13 cellular contexts compared by ENCODE assay signal in the genomic region with DNA sequence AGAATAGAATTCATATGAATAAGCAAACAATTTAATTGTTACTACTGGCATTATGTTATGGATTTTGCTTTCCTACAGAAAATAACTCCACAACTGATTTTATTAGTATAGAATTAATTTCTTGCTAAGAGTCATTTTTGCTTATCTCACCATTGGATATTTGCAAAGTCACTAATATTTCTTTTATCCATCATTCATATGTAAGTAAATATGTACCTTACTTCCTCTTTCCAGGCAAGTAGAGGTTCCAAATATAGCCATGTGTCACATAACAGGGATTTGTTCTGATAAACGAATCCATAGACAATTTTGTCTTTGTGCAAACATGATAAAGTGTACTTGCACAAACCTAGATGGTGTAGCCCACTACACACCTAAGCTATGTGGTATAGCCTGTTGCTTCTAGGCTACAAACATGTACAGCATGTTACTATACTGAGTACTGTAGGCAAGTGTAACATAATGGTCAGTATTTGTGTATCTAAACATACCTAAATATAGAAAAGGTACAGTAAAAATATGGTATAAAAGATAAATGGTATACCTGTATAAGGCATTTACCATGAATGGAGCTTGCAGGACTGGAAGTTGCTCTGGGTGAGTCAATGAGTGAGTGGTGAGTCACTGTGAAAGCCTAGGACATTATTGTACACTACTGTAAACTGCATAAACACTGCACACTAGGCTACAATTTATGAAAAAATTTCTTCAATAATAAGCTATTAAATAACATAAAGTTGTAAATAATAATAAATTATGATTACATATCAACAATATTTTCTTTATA. TPM values are rescaled to one million over a fixed set of nuclear protein-coding genes. Genes with fewer than 3 reads are reported as not detected.
DNase-seq lines count a peak whose midpoint lies in the region; ATAC-seq and TF ChIP-seq lines count a peak whose summit lies in the region.
"Had no signal": no experiment of that assay in that cellular context is flagged by ENCODE, and none has a peak within 500 bp of the region (broad histone marks: within the 10 kb centered on the region; RNA-seq: fewer than 3 reads in every experiment).

No MANE protein-coding gene starts in this region.

- H3K9me3 Mint-ChIP-seq in MCF 10A (ENCODE audit: unreplicated experiment): no peaks in the 10 kb centered on the region
- no peaks in the 10 kb centered on the region for H3K9me3 Mint-ChIP-seq in stimulated activated effector memory CD8-positive, alpha-beta T cell treated with anti-CD3 and anti-CD28 coated beads, Interleukin-12 subunit alpha, Interleukin-12 subunit beta, amount 100 ng/mL, for 72 hours
- H3K9me3 Mint-ChIP-seq: natural killer cell treated with Interleukin-12 subunit alpha and Interleukin-12 subunit beta and Interleukin-15 and Interleukin-18, amount 100 ng/mL, for 72 hours had no signal

- no peak overlapping the region for H3K4me3 Mint-ChIP-seq in MCF 10A (ENCODE audit: unreplicated experiment)
- H3K4me3 Mint-ChIP-seq in stimulated activated effector memory CD8-positive, alpha-beta T cell treated with anti-CD3 and anti-CD28 coated beads, Interleukin-12 subunit alpha, Interleukin-12 subunit beta, amount 100 ng/mL, for 72 hours: no peak overlapping the region
- H3K4me3 Mint-ChIP-seq: natural killer cell treated with Interleukin-12 subunit alpha and Interleukin-12 subunit beta and Interleukin-15 and Interleukin-18, amount 100 ng/mL, for 72 hours had no signal

- no peak overlapping the region for H2AFZ ChIP-seq in fibroblast of lung (ENCODE audit: low read length)

- peak overlapping the region; percentile 95 for H3K27ac Mint-ChIP-seq in MCF 10A (ENCODE audit: low read depth, unreplicated experiment)
- H3K27ac Mint-ChIP-seq in stimulated activated effector memory CD8-positive, alpha-beta T cell treated with anti-CD3 and anti-CD28 coated beads, Interleukin-12 subunit alpha, Interleukin-12 subunit beta, amount 100 ng/mL, for 72 hours: no peak overlapping the region
- H3K27ac Mint-ChIP-seq: natural killer cell treated with Interleukin-12 subunit alpha and Interleukin-12 subunit beta and Interleukin-15 and Interleukin-18, amount 100 ng/mL, for 72 hours had no signal

- H3K36me3 Mint-ChIP-seq in MCF 10A (ENCODE audit: insufficient read depth, unreplicated experiment): no peaks in the 10 kb centered on the region
- no peaks in the 10 kb centered on the region for H3K36me3 Mint-ChIP-seq in stimulated activated effector memory CD8-positive, alpha-beta T cell treated with anti-CD3 and anti-CD28 coated beads, Interleukin-12 subunit alpha, Interleukin-12 subunit beta, amount 100 ng/mL, for 72 hours
- H3K36me3 Mint-ChIP-seq: natural killer cell treated with Interleukin-12 subunit alpha and Interleukin-12 subunit beta and Interleukin-15 and Interleukin-18, amount 100 ng/mL, for 72 hours had no signal

- no TSS peak for BruUV-seq in MCF 10A (replicated peaks; lab: Mats Ljungman, UMichigan)

- no peak for TF ChIP-seq POLR2A in breast epithelium (IDR thresholded peaks at IDR 0.05)

- H3K4me2 ChIP-seq in fibroblast of lung (ENCODE audit: extremely low read depth, insufficient read depth, low read length): no peak overlapping the region

- H3K36me3 ChIP-seq in breast epithelium (no peaks in the 10 kb centered on the region), fibroblast of lung (ENCODE audit: control insufficient read depth, insufficient read depth, low read length) (no peaks in the 10 kb centered on the region)

- no peaks in the 10 kb centered on the region for H3K79me2 ChIP-seq in fibroblast of lung (ENCODE audit: control insufficient read depth, insufficient read depth, low read length)

- peak; percentile 65 for ATAC-seq in stimulated activated effector memory CD8-positive, alpha-beta T cell treated with anti-CD3 and anti-CD28 coated beads, Interleukin-12 subunit alpha, Interleukin-12 subunit beta, amount 100 ng/mL, for 72 hours
- ATAC-seq in GM19452 (IDR thresholded peaks at IDR 0.05; ENCODE audit: unreplicated experiment) (no peak), GM21447 (IDR thresholded peaks at IDR 0.05; ENCODE audit: unreplicated experiment) (no peak)
- ATAC-seq: natural killer cell treated with Interleukin-12 subunit alpha and Interleukin-12 subunit beta and Interleukin-15 and Interleukin-18, amount 100 ng/mL, for 72 hours had no signal

- H3K4me3 ChIP-seq in breast epithelium (no peak overlapping the region), fibroblast of lung (replicated peaks in 1 of 4; ENCODE audit: control extremely low read depth in 1 of 4, insufficient read depth in 1 of 4, low read depth in 3 of 4, low read length in 4 of 4) (no peak overlapping the region)

- POLR2A ChIA-PET in MCF 10A (lab: Yijun Ruan, JAX): interaction anchor here (0.6 to 14.7 kb wide), 17 partner anchors 13 to 1036 kb away, joined by 3 to 186 read pairs (median 4); a partner anchor contains a TSS

- CTCF ChIA-PET in MCF 10A (lab: Yijun Ruan, JAX): interaction anchor here (0.6 to 2.6 kb wide), 9 partner anchors 8 to 1138 kb away, joined by 3 to 12 read pairs (median 4); a partner anchor contains a TSS

- H3K9ac ChIP-seq in fibroblast of lung (ENCODE audit: insufficient read depth, low read length): no peak overlapping the region

- H3K4me1 Mint-ChIP-seq in MCF 10A (ENCODE audit: insufficient read depth, unreplicated experiment): peaks cover 28% of the 10 kb centered on the region
- H3K4me1 Mint-ChIP-seq in stimulated activated effector memory CD8-positive, alpha-beta T cell treated with anti-CD3 and anti-CD28 coated beads, Interleukin-12 subunit alpha, Interleukin-12 subunit beta, amount 100 ng/mL, for 72 hours: no peaks in the 10 kb centered on the region

- H4K20me1 ChIP-seq in fibroblast of lung (ENCODE audit: control insufficient read depth, extremely low read depth, insufficient read depth, low read length): no peaks in the 10 kb centered on the region

- no peaks in the 10 kb centered on the region for H3K27me3 ChIP-seq in breast epithelium
- H3K27me3 ChIP-seq in fibroblast of lung (ENCODE audit: control insufficient read depth, insufficient read depth, low read length): no peaks in the 10 kb centered on the region

- no peaks in the 10 kb centered on the region for H3K27me3 Mint-ChIP-seq in MCF 10A (ENCODE audit: insufficient read depth, unreplicated experiment)
- H3K27me3 Mint-ChIP-seq: natural killer cell treated with Interleukin-12 subunit alpha and Interleukin-12 subunit beta and Interleukin-15 and Interleukin-18, amount 100 ng/mL, for 72 hours had no signal

- peak; percentile 69 for DNase-seq in MCF 10A (ENCODE audit: unreplicated experiment)
- DNase-seq in breast epithelium (ENCODE audit: low spot score in 2 of 2): no peak
- DNase-seq in SK-MEL-5 (ENCODE audit: low read depth, low spot score): peak; percentile 43
- peak; percentile 72 to 77 for DNase-seq in fibroblast of lung (ENCODE audit: low read depth in 2 of 2)
- no peak for DNase-seq in stimulated activated effector memory CD8-positive, alpha-beta T cell treated with anti-CD3 and anti-CD28 coated beads, Interleukin-12 subunit alpha, Interleukin-12 subunit beta, amount 100 ng/mL, for 72 hours (ENCODE audit: low spot score in 2 of 2)
- no peak for DNase-seq in NCI-H82 treated with DMSO at 0.1 percent for 48 hours (lab: John Stamatoyannopoulos, UW; ENCODE audit: unreplicated experiment)
- DNase-seq: activated CD8-positive, alpha-beta memory T cell treated with anti-CD3 and anti-CD28 coated beads, Interleukin-2, amount 50 U/mL, for 4 hours; aorta; DMS79; NCI-H1694 treated with DMSO at 0.1 percent for 48 hours had no signal

- H3K9me3 ChIP-seq in breast epithelium (no peaks in the 10 kb centered on the region), fibroblast of lung (ENCODE audit: control insufficient read depth, insufficient read depth, low read depth, low read length) (no peaks in the 10 kb centered on the region)

- intact Hi-C loops in MCF 10A (cut with micrococcal nuclease): no loop called here
- intact Hi-C loops in breast epithelium (cut with DNase I; ENCODE audit: low total_unique reads): no loop called here

- in situ Hi-C loops in SK-MEL-5 (cut with HindIII; ENCODE audit: low pct_unique_long_range_greater_than_20kb, low sequenced_read_pairs): no loop called here

- H3K4me1 ChIP-seq in breast epithelium (no peaks in the 10 kb centered on the region), fibroblast of lung (ENCODE audit: control insufficient read depth, extremely low read depth, insufficient read depth, low read length) (peaks cover 2% of the 10 kb centered on the region)

- TF ChIP-seq CTCF in MCF 10A (IDR thresholded peaks at IDR 0.05; ENCODE audit: unreplicated experiment): no peak
- TF ChIP-seq CTCF in breast epithelium (IDR thresholded peaks at IDR 0.05): no peak
- TF ChIP-seq CTCF in fibroblast of lung (conservative IDR thresholded peaks at IDR 0.05 in 1 of 2, IDR thresholded peaks at IDR 0.05 in 1 of 2; ENCODE audit: low read depth in 1 of 2, low read length in 2 of 2): no peak

- H3K27ac ChIP-seq in breast epithelium (no peak overlapping the region), fibroblast of lung (ENCODE audit: insufficient read depth, low read length) (no peak overlapping the region)

RNA-seq across cellular contexts. Expression of a gene that starts 18.3 kb away (rescaled TPM):
- total RNA-seq in MCF 10A (2022): 0.56 and 0.68 TPM in 2 replicates
- 1 to 10 TPM in 1 of 3 donors, under 1 TPM in 2; 0.44 to 1.1 (median 0.66) TPM for total RNA-seq in breast epithelium
- total RNA-seq in SK-MEL-5 (2014; rRNA removed; shearing (Covaris generic)): 0.03 and 0.08 TPM in 2 replicates
- 0.33 and 0.37 TPM in 2 replicates for polyA plus RNA-seq in SK-MEL-5 (2015; cell fraction: cytosol; rRNA removed)
- polyA plus RNA-seq in SK-MEL-5 (2015; cell fraction: nucleus; rRNA removed): 0.07 and 0.64 TPM in 2 replicates
- total RNA-seq in fibroblast of lung: 0.51 and 0.66 TPM in 2 replicates
- polyA plus RNA-seq in fibroblast of lung: 0.49 and 0.54 TPM in 2 replicates
- polyA plus RNA-seq in fibroblast of lung (2012): 0.51 and 0.65 TPM in 2 replicates
- polyA minus RNA-seq in fibroblast of lung (ENCODE audit: low replicate concordance): 2.0 and 3.0 TPM in 2 replicates

RNA-seq across cellular contexts. Expression of a gene that starts 18.4 kb away (rescaled TPM):
- total RNA-seq in MCF 10A (2022) (55.5 and 64.1 TPM in 2 replicates), breast epithelium (100 to 1,000 TPM; 178 to 366 (median 186) TPM), fibroblast of lung (200 and 222 TPM in 2 replicates)
- total RNA-seq in SK-MEL-5 (2014; rRNA removed; shearing (Covaris generic)): 52.4 and 55.5 TPM in 2 replicates
- 14.4 and 17.8 TPM in 2 replicates for polyA plus RNA-seq in SK-MEL-5 (2015; cell fraction: cytosol; rRNA removed)
- polyA plus RNA-seq in SK-MEL-5 (2015; cell fraction: nucleus; rRNA removed): 16.4 and 22.6 TPM in 2 replicates
- 50.9 and 60.2 TPM in 2 replicates for polyA plus RNA-seq in fibroblast of lung
- 50.8 and 60.8 TPM in 2 replicates for polyA plus RNA-seq in fibroblast of lung (2012)
- 5.8 and 32.6 TPM in 2 replicates for polyA minus RNA-seq in fibroblast of lung (ENCODE audit: low replicate concordance)

RNA-seq across cellular contexts. Expression of a gene that starts 27.0 kb away (rescaled TPM):
- 75.2 and 80.7 TPM in 2 replicates for total RNA-seq in MCF 10A (2022)
- 10 to 100 TPM; 40.6 to 49.6 (median 41.0) TPM for total RNA-seq in breast epithelium
- 63.2 and 80.5 TPM in 2 replicates for total RNA-seq in SK-MEL-5 (2014; rRNA removed; shearing (Covaris generic))
- 41.2 and 48.9 TPM in 2 replicates for polyA plus RNA-seq in SK-MEL-5 (2015; cell fraction: cytosol; rRNA removed)
- 47.9 and 61.2 TPM in 2 replicates for polyA plus RNA-seq in SK-MEL-5 (2015; cell fraction: nucleus; rRNA removed)
- total RNA-seq in fibroblast of lung: 32.1 and 34.7 TPM in 2 replicates
- polyA plus RNA-seq in fibroblast of lung: 34.9 and 49.0 TPM in 2 replicates
- 19.3 and 30.4 TPM in 2 replicates for polyA plus RNA-seq in fibroblast of lung (2012)
- polyA minus RNA-seq in fibroblast of lung (ENCODE audit: low replicate concordance): 2.4 and 5.6 TPM in 2 replicates

Comparison
In these comparisons a context has a peak if more than half of its experiments do, and no peak if none do; other contexts are left out.
1. DNase-seq: peak in MCF 10A (single experiment), SK-MEL-5 (single experiment) and fibroblast of lung (2 of 2); none in breast epithelium (0 of 2), stimulated activated effector memory CD8-positive, alpha-beta T cell treated with anti-CD3 and anti-CD28 coated beads, Interleukin-12 subunit alpha, Interleukin-12 subunit beta, amount 100 ng/mL, for 72 hours (0 of 2) and NCI-H82 treated with DMSO at 0.1 percent for 48 hours (single experiment).